Comparison of ENCODE assay signal across 11 cellular contexts in genomic region chr6:158772851-158773371, GRCh38. TPM values are rescaled to one million over a fixed set of nuclear protein-coding genes. Genes with fewer than 3 reads are reported as not detected.
A peak's percentile ranks its signal among the peaks of the same experiment; 100 is the strongest.
DNase-seq lines count a peak whose midpoint lies in the region; ATAC-seq, FAIRE-seq and TF ChIP-seq lines count a peak whose summit lies in the region.
"Had no signal": no experiment of that assay in that cellular context is flagged by ENCODE, and none has a peak within 500 bp of the region (broad histone marks: within the 10 kb centered on the region; RNA-seq: fewer than 3 reads in every experiment).

No MANE protein-coding gene starts in this region.

- no peak for TF ChIP-seq POLR2A in GM12892 (IDR thresholded peaks at IDR 0.05; ENCODE audit: low read depth, low read length)

- intact Hi-C loops in activated CD4-positive, alpha-beta memory T cell treated with anti-CD3 and anti-CD28 coated beads for 36 hours (cut with micrococcal nuclease) = no loop called here

- no peak overlapping the region for H3K4me3 Mint-ChIP-seq in T-helper 1 cell treated with Interleukin-12 subunit alpha and Interleukin-12 subunit beta and Interleukin-4 antibody, amounts not matched to agents 30 μg/mL and 1 μg/mL, for 36 hours
- no peak overlapping the region for H3K4me3 Mint-ChIP-seq in activated CD4-positive, alpha-beta memory T cell treated with anti-CD3 and anti-CD28 coated beads for 36 hours

- H3K79me2 ChIP-seq in smooth muscle cell (ENCODE audit: low read depth) = no peaks in the 10 kb centered on the region

- DNase-seq in T-helper 1 cell (no peak), foreskin fibroblast (peak; percentile 61 to 77), smooth muscle cell (lab: John Stamatoyannopoulos, UW; ENCODE audit: unreplicated experiment) (no peak), GM12892 (ENCODE audit: insufficient read length) (no peak), superior temporal gyrus (ENCODE audit: extremely low spot score) (no peak)
- DNase-seq in activated CD4-positive, alpha-beta memory T cell treated with anti-CD3 and anti-CD28 coated beads for 36 hours = no peak
- DNase-seq: aorta, NCI-H1930 had no signal

- POLR2A ChIA-PET in activated CD4-positive, alpha-beta memory T cell treated with anti-CD3 and anti-CD28 coated beads for 36 hours (lab: Charles Lee) = interaction anchor here (1.0 to 2.3 kb wide), 2 partner anchors 10 to 47 kb away, joined by 3 to 7 read pairs; no protein-coding TSS in a partner anchor

- peaks cover 14% of the 10 kb centered on the region for H4K20me1 ChIP-seq in smooth muscle cell (ENCODE audit: low read depth)

- H3K4me3 ChIP-seq in foreskin fibroblast (ENCODE audit: low read depth in 1 of 2, low read length in 2 of 2) (no peak overlapping the region), smooth muscle cell (no peak overlapping the region)

- H3K4me2 ChIP-seq in smooth muscle cell = no peak overlapping the region

- no peaks in the 10 kb centered on the region for H3K9me3 Mint-ChIP-seq in T-helper 1 cell treated with Interleukin-12 subunit alpha and Interleukin-12 subunit beta and Interleukin-4 antibody, amounts not matched to agents 30 μg/mL and 1 μg/mL, for 36 hours
- no peaks in the 10 kb centered on the region for H3K9me3 Mint-ChIP-seq in activated CD4-positive, alpha-beta memory T cell treated with anti-CD3 and anti-CD28 coated beads for 36 hours

- H2AFZ ChIP-seq in smooth muscle cell (ENCODE audit: low read depth) = no peak overlapping the region

- CTCF ChIA-PET in activated CD4-positive, alpha-beta memory T cell treated with anti-CD3 and anti-CD28 coated beads for 36 hours (lab: Charles Lee) = interaction anchor here (1.2 to 2.3 kb wide), 2 partner anchors 20 to 201 kb away, joined by 4 to 6 read pairs; no protein-coding TSS in a partner anchor

- H3K36me3 ChIP-seq in smooth muscle cell (ENCODE audit: low read depth) = no peaks in the 10 kb centered on the region

- no peaks in the 10 kb centered on the region for H3F3A ChIP-seq in smooth muscle cell (ENCODE audit: low read depth)

- no peaks in the 10 kb centered on the region for H3K4me1 ChIP-seq in smooth muscle cell (ENCODE audit: low read depth)

- H3K9me3 ChIP-seq in smooth muscle cell (replicated peaks; ENCODE audit: low read depth) = no peaks in the 10 kb centered on the region

- H3K27me3 Mint-ChIP-seq in T-helper 1 cell treated with Interleukin-12 subunit alpha and Interleukin-12 subunit beta and Interleukin-4 antibody, amounts not matched to agents 30 μg/mL and 1 μg/mL, for 36 hours (ENCODE audit: low read depth) = no peaks in the 10 kb centered on the region
- H3K27me3 Mint-ChIP-seq in activated CD4-positive, alpha-beta memory T cell treated with anti-CD3 and anti-CD28 coated beads for 36 hours = no peaks in the 10 kb centered on the region

- no peaks in the 10 kb centered on the region for H3K27me3 ChIP-seq in smooth muscle cell (ENCODE audit: low read depth)

- ATAC-seq in HG03442 (IDR thresholded peaks at IDR 0.05; ENCODE audit: unreplicated experiment) = no peak

- H3K27ac Mint-ChIP-seq in T-helper 1 cell treated with Interleukin-12 subunit alpha and Interleukin-12 subunit beta and Interleukin-4 antibody, amounts not matched to agents 30 μg/mL and 1 μg/mL, for 36 hours = peak overlapping the region; percentile 53
- peak overlapping the region; percentile 78 for H3K27ac Mint-ChIP-seq in activated CD4-positive, alpha-beta memory T cell treated with anti-CD3 and anti-CD28 coated beads for 36 hours

- no peak for FAIRE-seq in GM12892 (lab: Jason Lieb, UNC)

- 83% methylated on average over 6 of the region's 6 CpGs for WGBS in smooth muscle cell (ENCODE audit: low lambda C conversion rate)

- no peak overlapping the region for H3K9ac ChIP-seq in smooth muscle cell (ENCODE audit: low read depth)

- peaks cover 64% of the 10 kb centered on the region for H3K36me3 Mint-ChIP-seq in T-helper 1 cell treated with Interleukin-12 subunit alpha and Interleukin-12 subunit beta and Interleukin-4 antibody, amounts not matched to agents 30 μg/mL and 1 μg/mL, for 36 hours (ENCODE audit: low read depth)
- peaks cover 84% of the 10 kb centered on the region for H3K36me3 Mint-ChIP-seq in activated CD4-positive, alpha-beta memory T cell treated with anti-CD3 and anti-CD28 coated beads for 36 hours

- peaks cover 38% of the 10 kb centered on the region for H3K4me1 Mint-ChIP-seq in T-helper 1 cell treated with Interleukin-12 subunit alpha and Interleukin-12 subunit beta and Interleukin-4 antibody, amounts not matched to agents 30 μg/mL and 1 μg/mL, for 36 hours (ENCODE audit: low read depth)
- peaks cover 55% of the 10 kb centered on the region for H3K4me1 Mint-ChIP-seq in activated CD4-positive, alpha-beta memory T cell treated with anti-CD3 and anti-CD28 coated beads for 36 hours (ENCODE audit: low read depth)

- TF ChIP-seq CTCF in foreskin fibroblast (IDR thresholded peaks at IDR 0.05; ENCODE audit: low read depth, low read length) (no peak), smooth muscle cell (IDR thresholded peaks at IDR 0.05; ENCODE audit: borderline replicate concordance, insufficient read depth, poor library complexity, severe bottlenecking) (no peak)

- H3K27ac ChIP-seq in smooth muscle cell (ENCODE audit: low read depth) = peak overlapping the region; percentile 42
- H3K27ac ChIP-seq: 22Rv1 had no signal

RNA-seq across cellular contexts. Expression of gene EZR, which starts 46.3 kb away (rescaled TPM):
- total RNA-seq in activated CD4-positive, alpha-beta memory T cell treated with anti-CD3 and anti-CD28 coated beads for 36 hours = 100 to 1,000 TPM; 255 to 256 TPM
- total RNA-seq in smooth muscle cell = 98.4 and 113 TPM in 2 replicates
- 55.0 and 190 TPM in 2 replicates for polyA plus RNA-seq in smooth muscle cell
- 137 TPM for polyA plus RNA-seq in GM12892 (2012; ENCODE audit: missing spikeins)

Comparison
In these comparisons a context has a peak if more than half of its experiments do, and no peak if none do; other contexts are left out.
1. DNase-seq: peak in foreskin fibroblast (2 of 2); none in T-helper 1 cell (0 of 5), activated CD4-positive, alpha-beta memory T cell treated with anti-CD3 and anti-CD28 coated beads for 36 hours (single experiment), smooth muscle cell (single experiment), GM12892 (single experiment) and superior temporal gyrus (single experiment).